ENCODE assay signal across 1 cellular context in genomic region chr17:6472517-6472916, GRCh38.
TF ChIP-seq lines count a peak whose summit lies in the region.

No MANE protein-coding gene starts in this region.

TF ChIP-seq in A549, 52 proteins besides CTCF, POLR2A, EP300 and RAD21:
- TF ChIP-seq CEBPB (IDR thresholded peaks at IDR 0.05) (no peak), USF2 (IDR thresholded peaks at IDR 0.05) (no peak), ESRRA (IDR thresholded peaks at IDR 0.05; ENCODE audit: borderline replicate concordance, low read length) (no peak), CHD4 (IDR thresholded peaks at IDR 0.05; ENCODE audit: borderline replicate concordance) (no peak), JUN (IDR thresholded peaks at IDR 0.05) (no peak)
TF ChIP-seq in A549: peak in this region for 0.
